ENCODE assay signal across 9 cellular contexts in the genomic region with DNA sequence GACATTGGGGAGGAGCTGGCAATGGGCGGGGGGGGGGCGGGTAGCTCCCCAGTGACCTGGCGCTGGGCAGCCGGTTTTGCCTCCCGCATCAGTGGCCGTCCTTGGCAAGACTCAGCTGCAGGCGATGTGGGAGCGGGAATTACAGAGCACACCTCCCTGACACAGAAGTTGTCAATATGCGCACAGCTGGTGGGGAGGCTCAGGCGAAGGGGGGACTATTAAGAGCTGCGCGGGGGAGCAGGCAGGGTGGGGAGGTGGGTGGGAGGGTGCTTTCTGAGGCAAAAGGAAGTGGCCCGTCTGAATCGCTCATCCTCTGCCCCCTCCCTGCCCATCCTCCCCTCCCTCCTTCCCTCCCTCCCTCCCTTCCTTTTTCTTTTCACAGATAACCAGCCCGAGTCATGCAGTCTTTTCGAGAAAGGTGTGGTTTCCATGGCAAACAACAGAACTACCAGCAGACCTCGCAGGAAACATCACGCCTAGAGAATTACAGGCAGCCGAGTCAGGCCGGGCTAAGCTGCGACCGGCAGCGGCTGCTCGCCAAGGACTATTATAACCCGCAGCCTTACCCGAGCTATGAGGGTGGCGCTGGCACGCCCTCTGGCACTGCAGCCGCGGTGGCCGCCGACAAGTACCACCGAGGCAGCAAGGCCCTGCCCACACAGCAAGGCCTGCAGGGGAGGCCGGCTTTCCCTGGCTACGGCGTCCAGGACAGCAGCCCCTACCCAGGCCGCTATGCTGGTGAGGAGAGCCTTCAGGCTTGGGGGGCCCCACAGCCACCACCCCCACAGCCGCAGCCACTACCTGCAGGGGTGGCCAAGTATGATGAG. TPM values are rescaled to one million over a fixed set of nuclear protein-coding genes. Genes with fewer than 3 reads are reported as not detected.
A peak's percentile ranks its signal among the peaks of the same experiment; 100 is the strongest.
DNase-seq lines count a peak whose midpoint lies in the region; ATAC-seq and TF ChIP-seq lines count a peak whose summit lies in the region.
"Had no signal": no experiment of that assay in that cellular context is flagged by ENCODE, and none has a peak within 500 bp of the region (broad histone marks: within the 10 kb centered on the region; RNA-seq: fewer than 3 reads in every experiment).

No MANE protein-coding gene starts in this region.

- no peaks in the 10 kb centered on the region for H3K9me3 Mint-ChIP-seq in effector memory CD8-positive, alpha-beta T cell
- H3K9me3 Mint-ChIP-seq in neural crest cell, result no peaks in the 10 kb centered on the region

- peak overlapping the region; percentile 67 to 77 for H3K4me3 Mint-ChIP-seq in effector memory CD8-positive, alpha-beta T cell
- H3K4me3 Mint-ChIP-seq in neural crest cell, result peak overlapping the region; percentile 58

- peaks cover 9% of the 10 kb centered on the region for H3K36me3 Mint-ChIP-seq in effector memory CD8-positive, alpha-beta T cell (ENCODE audit: insufficient read depth)
- no peaks in the 10 kb centered on the region for H3K36me3 Mint-ChIP-seq in neural crest cell (ENCODE audit: low read depth)

- peaks cover 24 to 27% of the 10 kb centered on the region in 2 donors for H3K4me1 Mint-ChIP-seq in effector memory CD8-positive, alpha-beta T cell (ENCODE audit: low read depth in 2 of 2)
- H3K4me1 Mint-ChIP-seq in neural crest cell, result peaks cover 37% of the 10 kb centered on the region

- TF ChIP-seq POLR2A in GM18505 (IDR thresholded peaks at IDR 0.05; ENCODE audit: borderline replicate concordance, extremely low read depth, insufficient read depth, insufficient read length), result no peak

- peak; percentile 34 for DNase-seq in NCI-H1436 (lab: John Stamatoyannopoulos, UW)
- no peak for DNase-seq in NCI-H1436 treated with DMSO at 0.1 percent for 48 hours (lab: John Stamatoyannopoulos, UW)
- DNase-seq in activated CD4-positive, alpha-beta T cell treated with anti-CD3 and anti-CD28 coated beads for 4 hours, result peak; percentile 26 to 29
- DNase-seq in effector memory CD8-positive, alpha-beta T cell, result peak; percentile 65 to 68 (median 68)
- DNase-seq in neural crest cell (ENCODE audit: low read depth, low spot score), result no peak
- DNase-seq in NCI-H446 treated with DMSO at 0.1 percent for 48 hours (lab: John Stamatoyannopoulos, UW), result no peak

- no peak for TF ChIP-seq CTCF in neural crest cell (conservative IDR thresholded peaks at IDR 0.05)

- H3K27ac Mint-ChIP-seq in effector memory CD8-positive, alpha-beta T cell, result peak overlapping the region; percentile 88 to 95
- H3K27ac Mint-ChIP-seq in neural crest cell (ENCODE audit: unreplicated experiment), result no peak overlapping the region

- H3K27me3 Mint-ChIP-seq in effector memory CD8-positive, alpha-beta T cell, result no peaks in the 10 kb centered on the region
- H3K27me3 Mint-ChIP-seq in neural crest cell (ENCODE audit: low read depth), result no peaks in the 10 kb centered on the region

- peak; percentile 92 for ATAC-seq in effector memory CD8-positive, alpha-beta T cell (replicated peaks)
- no peak for ATAC-seq in GM18505 (IDR thresholded peaks at IDR 0.05; ENCODE audit: unreplicated experiment)
- no peak for ATAC-seq in HG02642 (IDR thresholded peaks at IDR 0.05; ENCODE audit: poor library complexity, unreplicated experiment)
- ATAC-seq: Panc1 had no signal

RNA-seq across cellular contexts. Expression of a gene that starts 44.0 kb away (rescaled TPM):
- 128 and 132 TPM in 2 replicates for total RNA-seq in neural crest cell

Comparison
In these comparisons a context has a peak if more than half of its experiments do, and no peak if none do; other contexts are left out.
1. DNase-seq: peak in NCI-H1436 (single experiment), activated CD4-positive, alpha-beta T cell treated with anti-CD3 and anti-CD28 coated beads for 4 hours (2 of 2) and effector memory CD8-positive, alpha-beta T cell (3 of 3); none in NCI-H1436 treated with DMSO at 0.1 percent for 48 hours (single experiment), neural crest cell (single experiment) and NCI-H446 treated with DMSO at 0.1 percent for 48 hours (single experiment).